Comparison of ENCODE assay signal across 9 cellular contexts in the genomic region with DNA sequence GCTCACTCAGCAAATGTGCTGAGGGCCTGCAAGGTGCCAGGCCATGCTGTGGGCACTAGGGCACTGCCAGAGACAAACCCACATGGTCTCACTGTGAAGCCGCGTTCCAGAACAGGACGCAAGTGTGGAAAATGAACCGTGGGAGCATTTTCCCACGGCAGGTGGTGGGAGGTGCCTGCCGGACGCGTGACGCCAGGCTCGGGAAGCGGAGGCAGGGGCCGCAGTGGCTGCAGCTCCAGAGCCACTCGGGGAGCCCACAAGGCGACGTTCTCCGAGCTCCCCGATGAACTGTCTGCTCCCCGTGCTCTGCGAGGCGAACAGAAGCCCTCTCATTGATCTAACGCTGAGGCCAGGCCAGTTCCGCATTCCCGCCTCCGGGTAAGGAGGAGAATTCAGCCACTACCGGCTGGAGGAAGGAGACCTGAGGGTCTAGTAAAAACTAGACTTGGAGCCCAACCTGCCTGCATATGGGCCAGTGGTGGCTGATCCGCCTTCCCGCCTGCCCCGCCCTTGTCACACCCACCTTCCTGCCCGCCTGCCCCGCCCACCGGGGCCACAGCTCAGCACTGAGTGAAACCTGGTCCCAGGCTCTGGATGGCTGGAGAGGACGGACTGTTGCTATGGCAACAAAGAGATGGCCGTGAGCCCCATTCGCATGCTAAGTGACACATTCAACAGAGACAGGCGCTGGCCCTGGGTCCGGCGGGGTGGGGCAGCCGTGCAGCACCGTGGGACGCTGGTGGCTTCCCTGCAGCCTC. TPM values are rescaled to one million over a fixed set of nuclear protein-coding genes. Genes with fewer than 3 reads are reported as not detected.
DNase-seq lines count a peak whose midpoint lies in the region; ATAC-seq, FAIRE-seq and TF ChIP-seq lines count a peak whose summit lies in the region.
"Had no signal": no experiment of that assay in that cellular context is flagged by ENCODE, and none has a peak within 500 bp of the region (broad histone marks: within the 10 kb centered on the region; RNA-seq: fewer than 3 reads in every experiment).

No MANE protein-coding gene starts in this region.

- H3K4me2 ChIP-seq in A549 = no peak overlapping the region
- peak overlapping the region; percentile 66; the same call in 1 of the 2 replicates for H3K4me2 ChIP-seq in GM23338

- H3K4me1 Mint-ChIP-seq in GM23338 = peaks cover 24% of the 10 kb centered on the region
- peaks cover 21% of the 10 kb centered on the region for H3K4me1 Mint-ChIP-seq in WTC11

- TF ChIP-seq POLR2A in A549 (IDR thresholded peaks at IDR 0.05; ENCODE audit: low read length) = no peak

- peak overlapping the region; percentile 56 for H3K4me3 Mint-ChIP-seq in GM23338
- H3K4me3 Mint-ChIP-seq in WTC11 = peak overlapping the region; percentile 13

- H3K4me1 ChIP-seq in A549 (no peaks in the 10 kb centered on the region), GM23338 (ENCODE audit: insufficient read depth) (peaks cover 13% of the 10 kb centered on the region), iPS-20b (ENCODE audit: insufficient read depth, low read length) (peaks cover 8% of the 10 kb centered on the region; the same call in 1 of the 2 replicates)

- H3K79me2 ChIP-seq in GM23338 (replicated peaks; ENCODE audit: insufficient read depth) = no peaks in the 10 kb centered on the region

- TF ChIP-seq RAD21 in A549 (conservative IDR thresholded peaks at IDR 0.05 in 1 of 2, IDR thresholded peaks at IDR 0.05 in 1 of 2) = no peak

- no peaks in the 10 kb centered on the region for H3K9me2 ChIP-seq in GM23338 (ENCODE audit: insufficient read depth)

- POLR2A ChIA-PET in A549 (lab: Yijun Ruan, JAX) (no interaction called here), WTC11 (lab: Charles Lee) (no interaction called here)

- H3K36me3 ChIP-seq in GM23338 (ENCODE audit: insufficient read depth) (no peaks in the 10 kb centered on the region), iPS-20b (ENCODE audit: insufficient read depth, low read depth, low read length) (no peaks in the 10 kb centered on the region)

- peaks cover 7% of the 10 kb centered on the region; the same call in 1 of the 2 replicates for H3F3A ChIP-seq in GM23338 (replicated peaks; ENCODE audit: low read depth)

- DNase-seq in A549 (ENCODE audit: low read depth in 1 of 2, low spot score in 1 of 2) (peak in 1 of 2 experiments; percentile 28), GM23338 (ENCODE audit: low spot score) (peak; percentile 98), WTC11 (ENCODE audit: low spot score) (peak; percentile 96), A172 (ENCODE audit: low spot score) (no peak), GM13976 (ENCODE audit: low spot score) (no peak)
- no peak for DNase-seq in effector CD4-positive, alpha-beta T cell
- DNase-seq: activated gamma-delta T cell had no signal

- no peaks in the 10 kb centered on the region; the same call in 2 of the 3 replicates for H3K36me3 Mint-ChIP-seq in GM23338 (ENCODE audit: low read depth)
- H3K36me3 Mint-ChIP-seq in WTC11 = no peaks in the 10 kb centered on the region

- H4K20me1 ChIP-seq in GM23338 (replicated peaks; ENCODE audit: insufficient read depth) = no peaks in the 10 kb centered on the region

- H3K27ac Mint-ChIP-seq in GM23338 (no peak overlapping the region; the same call in 1 of the 2 replicates), WTC11 (peak overlapping the region; percentile 60)

- ATAC-seq in A549 (peak in 1 of 2 experiments; percentile 59; a peak in 4 of 6 replicates), GM23338 (peak; percentile 83), WTC11 (peak; percentile 94), GM21515 (IDR thresholded peaks at IDR 0.05; ENCODE audit: unreplicated experiment) (no peak)

- no peak for FAIRE-seq in A549 (lab: Jason Lieb, UNC)

- H3K9me3 Mint-ChIP-seq in GM23338 (no peaks in the 10 kb centered on the region; the same call in 2 of the 3 replicates), WTC11 (no peaks in the 10 kb centered on the region)

- in situ Hi-C loops in GM13976 (cut with MboI; ENCODE audit: low sequenced_read_pairs, unreplicated experiment) = no loop called here

- no peak for TF ChIP-seq EP300 in A549 (IDR thresholded peaks at IDR 0.05)

- H3K27me3 Mint-ChIP-seq in GM23338 (ENCODE audit: insufficient read depth, low read depth, poor library complexity) (peaks cover 13% of the 10 kb centered on the region), WTC11 (ENCODE audit: low read depth) (no peaks in the 10 kb centered on the region)

- H3K4me3 ChIP-seq in A549 = no peak overlapping the region
- H3K4me3 ChIP-seq in GM23338 = peak overlapping the region; percentile 10; the same call in 1 of the 2 replicates
- peak overlapping the region; percentile 1; the same call in 1 of the 2 replicates for H3K4me3 ChIP-seq in iPS-20b (ENCODE audit: low read length)

- CTCF ChIA-PET in A549 (lab: Yijun Ruan, JAX) (interaction anchor here (1.4 kb wide), 1 partner anchor 24 kb away, joined by 5 read pairs; no protein-coding TSS in a partner anchor), WTC11 (lab: Charles Lee) (interaction anchor here (0.6 to 1.7 kb wide), 11 partner anchors 10 to 190 kb away, joined by 3 to 5 read pairs (median 3); a partner anchor contains a TSS)

- TF ChIP-seq CTCF in A549 (IDR thresholded peaks at IDR 0.05) (no peak), GM23338 (conservative IDR thresholded peaks at IDR 0.05; ENCODE audit: low read depth in 2 of 2) (no peak), WTC11 (IDR thresholded peaks at IDR 0.05) (no peak), GM13976 (IDR thresholded peaks at IDR 0.05; ENCODE audit: borderline replicate concordance, control extremely low read depth, extremely low read depth, insufficient read depth, missing control alignments) (no peak)

- no peak overlapping the region for H3K9ac ChIP-seq in iPS-20b (ENCODE audit: low read depth, low read length)

- WGBS in A549 (ENCODE audit: missing lambda C conversion rate) = 79% methylated on average over 18 of the region's 40 CpGs

- H3K9me3 ChIP-seq in A549 = no peaks in the 10 kb centered on the region
- H3K9me3 ChIP-seq in iPS-20b (ENCODE audit: insufficient read depth, low read depth, low read length) = no peaks in the 10 kb centered on the region

- H3K27me3 ChIP-seq in GM23338 (ENCODE audit: insufficient read depth) = no peaks in the 10 kb centered on the region
- peaks cover 17% of the 10 kb centered on the region for H3K27me3 ChIP-seq in iPS-20b (ENCODE audit: insufficient read depth, low read length)

- H2AFZ ChIP-seq in GM23338 = peak overlapping the region; percentile 78; the same call in 1 of the 2 replicates

- H3K27ac ChIP-seq in A549 (no peak overlapping the region), GM23338 (ENCODE audit: low read depth) (no peak overlapping the region), iPS-20b (ENCODE audit: low read length) (no peak overlapping the region)

TF ChIP-seq in A549, 52 proteins besides CTCF, POLR2A, EP300 and RAD21 (continues in another document):
- peak; percentile 11 for TF ChIP-seq MAFK (IDR thresholded peaks at IDR 0.05; ENCODE audit: partially characterized antibody)
- TF ChIP-seq EHF (CRISPR knock-in tag; IDR thresholded peaks at IDR 0.05) = no peak
- TF ChIP-seq CBX2 (IDR thresholded peaks at IDR 0.05; ENCODE audit: borderline replicate concordance, low read depth) = no peak
- no peak for TF ChIP-seq MAZ (IDR thresholded peaks at IDR 0.05; ENCODE audit: borderline replicate concordance, low read depth, low read length)
- TF ChIP-seq CBX8 (IDR thresholded peaks at IDR 0.05) = no peak
- no peak for TF ChIP-seq HDAC2 (IDR thresholded peaks at IDR 0.05)
- TF ChIP-seq ESRRA (IDR thresholded peaks at IDR 0.05; ENCODE audit: borderline replicate concordance, low read length) = no peak

TF ChIP-seq in GM23338, 12 proteins besides CTCF, POLR2A, EP300 and RAD21:
- TF ChIP-seq POLR2AphosphoS5 (IDR thresholded peaks at IDR 0.05; ENCODE audit: low read depth) = 0 out of 2 replicates have a peak, but pooled peaks have one; percentile 30
- TF ChIP-seq ZNF114 (CRISPR knock-in tag; IDR thresholded peaks at IDR 0.05) = no peak
- TF ChIP-seq NANOG (IDR thresholded peaks at IDR 0.05; ENCODE audit: borderline replicate concordance) = no peak

TF ChIP-seq in WTC11, 78 proteins besides CTCF, POLR2A, EP300 and RAD21 (continues in another document):
- TF ChIP-seq, protein P1, sequence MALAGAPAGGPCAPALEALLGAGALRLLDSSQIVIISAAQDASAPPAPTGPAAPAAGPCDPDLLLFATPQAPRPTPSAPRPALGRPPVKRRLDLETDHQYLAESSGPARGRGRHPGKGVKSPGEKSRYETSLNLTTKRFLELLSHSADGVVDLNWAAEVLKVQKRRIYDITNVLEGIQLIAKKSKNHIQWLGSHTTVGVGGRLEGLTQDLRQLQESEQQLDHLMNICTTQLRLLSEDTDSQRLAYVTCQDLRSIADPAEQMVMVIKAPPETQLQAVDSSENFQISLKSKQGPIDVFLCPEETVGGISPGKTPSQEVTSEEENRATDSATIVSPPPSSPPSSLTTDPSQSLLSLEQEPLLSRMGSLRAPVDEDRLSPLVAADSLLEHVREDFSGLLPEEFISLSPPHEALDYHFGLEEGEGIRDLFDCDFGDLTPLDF (CRISPR knock-in tag; IDR thresholded peaks at IDR 0.05) = no peak
- no peak for TF ChIP-seq NFATC4 (CRISPR knock-in tag; IDR thresholded peaks at IDR 0.05)
- no peak for TF ChIP-seq ZNF416 (CRISPR knock-in tag; IDR thresholded peaks at IDR 0.05)
- peak; percentile 46; the same call in 1 of the 2 replicates for TF ChIP-seq NFE2L1 (CRISPR knock-in tag; IDR thresholded peaks at IDR 0.05)
- peak; percentile 92 for TF ChIP-seq ZNF121 (CRISPR knock-in tag; IDR thresholded peaks at IDR 0.05)

RNA-seq across cellular contexts. Expression of a gene that starts 13.2 kb away (rescaled TPM):
- not detected in 2 replicates for polyA plus RNA-seq in A549 (2011; rRNA removed)
- polyA plus RNA-seq in A549 (2012; cell fraction: cytosol; rRNA removed) = not detected in 2 replicates
- 0.02 TPM in 1 of 2 replicates, not detected in the other for polyA plus RNA-seq in A549 (2012; cell fraction: nucleus; rRNA removed)
- polyA plus RNA-seq in A549 (2017; fragmentation: RNase III; extraction: RNeasy Plus Mini Kit Qiagen cat#74134 plus additional on column Dnase treatment) = 0.03 TPM in 1 of 3 replicates, not detected in the others
- not detected in 2 replicates for polyA minus RNA-seq in A549 (2011; rRNA and poly(A)+ RNA removed)
- 0.52 and 0.66 TPM in 2 replicates for total RNA-seq in GM23338 (2014; rRNA removed; shearing (Covaris generic))
- 0.07 and 0.23 TPM in 2 replicates for polyA plus RNA-seq in GM23338 (2016; fragmentation: Nextera tagmentation; extraction: Ambion mirVana)
- total RNA-seq in WTC11 (2021) = 0.11 to 0.20 TPM (median 0.18 TPM) in 3 replicates
- 0.24 and 0.43 TPM in 2 replicates for total RNA-seq in A172 (2014; rRNA removed; shearing (Covaris generic))

RNA-seq across cellular contexts. Expression of a gene that starts 59.1 kb away (rescaled TPM):
- polyA plus RNA-seq in A549 (2011; rRNA removed) (0.63 and 0.65 TPM in 2 replicates), A549 (2017; fragmentation: RNase III; extraction: RNeasy Plus Mini Kit Qiagen cat#74134 plus additional on column Dnase treatment) (0.49 to 0.73 TPM (median 0.56 TPM) in 3 replicates), GM23338 (2016; fragmentation: Nextera tagmentation; extraction: Ambion mirVana) (1.8 and 1.9 TPM in 2 replicates)
- polyA plus RNA-seq in A549 (2012; cell fraction: cytosol; rRNA removed) = 0.70 and 2.1 TPM in 2 replicates
- 1.1 and 2.7 TPM in 2 replicates for polyA plus RNA-seq in A549 (2012; cell fraction: nucleus; rRNA removed)
- 0.33 and 0.78 TPM in 2 replicates for polyA minus RNA-seq in A549 (2011; rRNA and poly(A)+ RNA removed)
- 8.2 and 16.0 TPM in 2 replicates for total RNA-seq in GM23338 (2014; rRNA removed; shearing (Covaris generic))
- total RNA-seq in WTC11 (2021) = 25.7 to 26.8 TPM (median 26.6 TPM) in 3 replicates
- 2.2 and 3.2 TPM in 2 replicates for total RNA-seq in A172 (2014; rRNA removed; shearing (Covaris generic))

Comparison
In these comparisons a context has a peak if more than half of its experiments do, and no peak if none do; other contexts are left out.
1. DNase-seq: peak in GM23338 (single experiment) and WTC11 (single experiment); none in A172 (single experiment), GM13976 (single experiment) and effector CD4-positive, alpha-beta T cell (single experiment).